Comparison of ENCODE assay signal across 7 cellular contexts in genomic region chr19:49896863-49897621, GRCh38. TPM values are rescaled to one million over a fixed set of nuclear protein-coding genes. Genes with fewer than 3 reads are reported as not detected.
DNase-seq lines count a peak whose midpoint lies in the region; ATAC-seq and TF ChIP-seq lines count a peak whose summit lies in the region.

Gene IL4I1 (minus strand): TSS chr19:49896887. CDS start chr19:49896160, 727 bp downstream.

- H3K9me3 ChIP-seq in duodenal mucosa (ENCODE audit: control insufficient read depth in 1 of 2, low read length in 2 of 2): no peaks in the 10 kb centered on the region
- peaks cover 4% of the 10 kb centered on the region for H3K9me3 ChIP-seq in trophoblast cell (ENCODE audit: insufficient read depth, low read depth, low read length)

- POLR2A ChIA-PET in activated B cell treated with CpG ODN at 0.5 μM for 24 hours (lab: Charles Lee) (interaction anchor here (0.6 to 11.5 kb wide), 23 partner anchors 9 to 1533 kb away, joined by 3 to 317 read pairs (median 5); partner anchors contain the start of genes AKT1S1, ATF5, FUZ and MED25), HEK293T (lab: Yijun Ruan, JAX) (no interaction called here)

- CTCF ChIA-PET in activated B cell treated with CpG ODN at 0.5 μM for 24 hours (lab: Charles Lee): interaction anchor here (1.1 kb wide), 1 partner anchor 20 kb away, joined by 4 read pairs; no protein-coding TSS in a partner anchor
- CTCF ChIA-PET in HEK293T (lab: Yijun Ruan, JAX): no interaction called here

- peaks cover 67% of the 10 kb centered on the region for H3K4me1 Mint-ChIP-seq in activated B cell treated with CpG ODN at 0.5 μM for 24 hours

- H2AK5ac ChIP-seq in trophoblast cell (ENCODE audit: low read length): no peak within 1 kb of the TSS

- intact Hi-C loops in activated B cell treated with CpG ODN at 0.5 μM for 24 hours (cut with micrococcal nuclease): loop anchor here (1.0 to 10.0 kb wide), 5 partner anchors 14 to 562 kb away; partner anchors contain the start of genes AKT1S1, ATF5, CD37 and NUP62

- no peaks in the 10 kb centered on the region for H3K79me2 ChIP-seq in trophoblast cell (ENCODE audit: control insufficient read depth, insufficient read depth, low read length, poor library complexity)

- no peak within 1 kb of the TSS for H3K14ac ChIP-seq in trophoblast cell (ENCODE audit: low read length)

- TF ChIP-seq CTCF in activated B cell treated with CpG ODN at 0.5 μM for 24 hours (IDR thresholded peaks at IDR 0.05): no peak

- H3K36me3 ChIP-seq in duodenal mucosa (ENCODE audit: control insufficient read depth in 1 of 2, insufficient read depth in 2 of 2, low read length in 2 of 2) (no peaks in the 10 kb centered on the region), trophoblast cell (ENCODE audit: control insufficient read depth in 1 of 2, insufficient read depth in 2 of 2, low read length in 2 of 2) (no peaks in the 10 kb centered on the region)

- H3K4me3 ChIP-seq in duodenal mucosa (ENCODE audit: low read depth in 1 of 2, low read length in 2 of 2): peak within 1 kb of the TSS; percentile 36 to 45
- H3K4me3 ChIP-seq in trophoblast cell (ENCODE audit: low read depth, low read length): no peak within 1 kb of the TSS

- no peak within 1 kb of the TSS for H2AFZ ChIP-seq in trophoblast cell (ENCODE audit: insufficient read depth, low read length, poor library complexity)

- peak within 1 kb of the TSS; percentile 36 for H3K27ac ChIP-seq in duodenal mucosa (ENCODE audit: low read depth, low read length)
- H3K27ac ChIP-seq in trophoblast cell (ENCODE audit: low read depth, low read length): no peak within 1 kb of the TSS

- peak within 1 kb of the TSS; percentile 87 for H3K4me3 Mint-ChIP-seq in activated B cell treated with CpG ODN at 0.5 μM for 24 hours

- WGBS in trophoblast cell (ENCODE audit: extremely low coverage, insufficient coverage, insufficient read length): no CpG with 5 or more reads among the region's 20 CpGs

- DNase-seq in activated B cell treated with CpG ODN at 0.5 μM for 24 hours: peak; percentile 76
- peak in 1 of 2 donors; percentile 25 for DNase-seq in trophoblast cell
- no peak for DNase-seq in NCI-H187 (lab: John Stamatoyannopoulos, UW)
- DNase-seq in HEK293T (ENCODE audit: extremely low spot score): no peak

- no peak within 1 kb of the TSS for H4K12ac ChIP-seq in trophoblast cell (ENCODE audit: low read depth, low read length)

- no peak within 1 kb of the TSS for H3K4ac ChIP-seq in trophoblast cell (ENCODE audit: low read depth, low read length)

- H3K79me1 ChIP-seq in trophoblast cell (ENCODE audit: low read length): no peaks in the 10 kb centered on the region

- H3K27me3 ChIP-seq in duodenal mucosa (ENCODE audit: control insufficient read depth in 1 of 2, insufficient read depth in 2 of 2, low read length in 2 of 2) (no peaks in the 10 kb centered on the region), trophoblast cell (ENCODE audit: insufficient read depth, low read length) (no peaks in the 10 kb centered on the region)

- no peak within 1 kb of the TSS for H3K23ac ChIP-seq in trophoblast cell (ENCODE audit: low read length)

- no peak within 1 kb of the TSS for H3K4me2 ChIP-seq in trophoblast cell (ENCODE audit: low read length)

- in situ Hi-C loops in GM18951 (cut with MboI; ENCODE audit: low sequenced_read_pairs, unreplicated experiment): no loop called here

- H3K4me1 ChIP-seq in duodenal mucosa (ENCODE audit: control insufficient read depth in 1 of 2, insufficient read depth in 2 of 2, low read length in 2 of 2): peaks cover 4 to 9% of the 10 kb centered on the region in 2 donors
- H3K4me1 ChIP-seq in trophoblast cell (ENCODE audit: control insufficient read depth in 1 of 2, insufficient read depth in 2 of 2, low read length in 2 of 2): no peaks in the 10 kb centered on the region

- TF ChIP-seq POLR2A in GM18951 (IDR thresholded peaks at IDR 0.05; ENCODE audit: extremely low read depth, insufficient read depth, insufficient read length): peak; percentile 70

- peak within 1 kb of the TSS; percentile 18 to 38 for H3K9ac ChIP-seq in duodenal mucosa (ENCODE audit: low read depth in 1 of 2, low read length in 2 of 2)
- peak within 1 kb of the TSS; percentile 42 for H3K9ac ChIP-seq in trophoblast cell (ENCODE audit: low read length)

- no peak within 1 kb of the TSS for H2BK5ac ChIP-seq in trophoblast cell (ENCODE audit: low read depth, low read length, poor library complexity)

- no peak within 1 kb of the TSS for H3K18ac ChIP-seq in trophoblast cell (ENCODE audit: low read length)

- no peaks in the 10 kb centered on the region for H3K9me3 Mint-ChIP-seq in activated B cell treated with CpG ODN at 0.5 μM for 24 hours

- H3K27ac Mint-ChIP-seq in activated B cell treated with CpG ODN at 0.5 μM for 24 hours: peak within 1 kb of the TSS; percentile 99

- no peaks in the 10 kb centered on the region for H3K27me3 Mint-ChIP-seq in activated B cell treated with CpG ODN at 0.5 μM for 24 hours

- no peak within 1 kb of the TSS for H2BK120ac ChIP-seq in trophoblast cell (ENCODE audit: insufficient read depth, low read length, poor library complexity)

- ATAC-seq in HG03342 (IDR thresholded peaks at IDR 0.05; ENCODE audit: unreplicated experiment): peak; percentile 50
- ATAC-seq in activated B cell treated with CpG ODN at 0.5 μM for 24 hours (ENCODE audit: low read depth): peak; percentile 72

- H2BK12ac ChIP-seq in trophoblast cell (ENCODE audit: low read length): no peak within 1 kb of the TSS

- peaks cover 8% of the 10 kb centered on the region for H3K36me3 Mint-ChIP-seq in activated B cell treated with CpG ODN at 0.5 μM for 24 hours (ENCODE audit: low read depth)

- no peak within 1 kb of the TSS for H4K8ac ChIP-seq in trophoblast cell (ENCODE audit: low read depth, low read length)

- H4K91ac ChIP-seq in trophoblast cell (ENCODE audit: low read depth, low read length): no peak within 1 kb of the TSS

TF ChIP-seq in HEK293T, 16 proteins besides CTCF, POLR2A, EP300 and RAD21:
- TF ChIP-seq TARDBP (IDR thresholded peaks at IDR 0.05) (no peak), ELF4 (IDR thresholded peaks at IDR 0.05) (no peak), HDGF (IDR thresholded peaks at IDR 0.05; ENCODE audit: borderline replicate concordance) (no peak), FOXK2 (IDR thresholded peaks at IDR 0.05) (no peak), PKNOX1 (IDR thresholded peaks at IDR 0.05) (no peak), SP1 (IDR thresholded peaks at IDR 0.05) (no peak), FOXM1 (IDR thresholded peaks at IDR 0.05; ENCODE audit: borderline replicate concordance) (no peak)
TF ChIP-seq in HEK293T: peak in this region for 0.

RNA-seq across cellular contexts. Expression of gene IL4I1, which starts in this region (rescaled TPM):
- 24.0 and 25.5 TPM in 2 replicates for total RNA-seq in activated B cell treated with CpG ODN at 0.5 μM for 24 hours
- 0.30 and 0.33 TPM in 2 replicates for polyA plus RNA-seq in trophoblast cell (2013)
